Comparison of ENCODE assay signal across 24 cellular contexts in the genomic region with DNA sequence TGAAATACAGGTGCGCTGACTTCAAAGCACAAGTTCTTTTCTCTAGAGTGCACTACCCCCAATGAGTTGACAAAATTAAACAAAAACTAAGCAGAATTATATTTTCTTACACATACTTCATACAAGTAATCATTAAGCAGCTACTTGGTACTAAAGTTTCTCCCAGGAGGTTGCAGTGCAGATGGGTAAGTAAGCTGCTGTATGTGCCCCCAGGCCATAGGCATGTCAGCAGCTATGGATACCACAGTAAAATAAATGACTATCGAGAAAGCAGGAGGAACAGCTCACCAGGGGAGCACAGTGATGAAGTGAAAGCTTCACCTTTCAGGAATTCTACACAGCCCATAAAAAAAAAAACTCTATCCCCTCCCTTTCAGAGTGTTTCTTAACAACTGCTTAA.
"Had no signal": no experiment of that assay in that cellular context is flagged by ENCODE, and none has a peak within 500 bp of the region (broad histone marks: within the 10 kb centered on the region; RNA-seq: fewer than 3 reads in every experiment).

No MANE protein-coding gene starts in this region.

- ATAC-seq: foreskin keratinocyte; gastroesophageal sphincter; heart right ventricle; naive thymus-derived CD8-positive, alpha-beta T cell; sciatic nerve had no signal

- H3K4me3 Mint-ChIP-seq: immature natural killer cell; nephron progenitor cell; stimulated activated naive CD8-positive, alpha-beta T cell treated with anti-CD3 and anti-CD28 coated beads, Interleukin-15, amount 100 ng/mL, for 72 hours had no signal

- DNase-seq: dermis blood vessel endothelial cell; effector memory CD4-positive, alpha-beta T cell; heart right ventricle; hypothalamus; immature natural killer cell; mesenchymal stem cell; nephron progenitor cell; nucleus accumbens; stimulated activated CD4-positive, alpha-beta T cell treated with anti-CD3 and anti-CD28 coated beads, Interleukin-12 subunit alpha, Interleukin-12 subunit beta, amount 100 ng/mL, for 4 hours; stimulated activated CD4-positive, alpha-beta T cell treated with anti-CD3 and anti-CD28 coated beads, Interleukin-1b, Interleukin-23, amount 100 ng/mL, for 48 hours; stimulated activated CD4-positive, alpha-beta T cell treated with anti-CD3 and anti-CD28 coated beads, Interleukin-4, amount 100 ng/mL, for 1 hour; stimulated activated CD8-positive, alpha-beta memory T cell treated with anti-CD3 and anti-CD28 coated beads, Interleukin-4, amount 100 ng/mL, for 48 hours; stimulated activated naive CD8-positive, alpha-beta T cell treated with anti-CD3 and anti-CD28 coated beads, Interleukin-15, amount 100 ng/mL, for 72 hours; transverse colon had no signal

- H3K27me3 Mint-ChIP-seq: stimulated activated naive CD8-positive, alpha-beta T cell treated with anti-CD3 and anti-CD28 coated beads, Interleukin-15, amount 100 ng/mL, for 72 hours had no signal

- H3K4me1 Mint-ChIP-seq: immature natural killer cell; stimulated activated naive CD8-positive, alpha-beta T cell treated with anti-CD3 and anti-CD28 coated beads, Interleukin-15, amount 100 ng/mL, for 72 hours had no signal

- H3K4me2 ChIP-seq: smooth muscle cell had no signal

- H3K27ac ChIP-seq: coronary artery, esophagus muscularis mucosa, foreskin keratinocyte, gastroesophageal sphincter, heart right ventricle, prostate gland, right atrium auricular region, suprapubic skin, transverse colon had no signal

- H3K9me3 ChIP-seq: esophagus muscularis mucosa, prostate gland, suprapubic skin, transverse colon had no signal

- H3K4me1 ChIP-seq: esophagus muscularis mucosa, foreskin keratinocyte, gastroesophageal sphincter, heart right ventricle, prostate gland, right atrium auricular region, suprapubic skin, transverse colon had no signal

- H3K27me3 ChIP-seq: esophagus muscularis mucosa, foreskin keratinocyte, gastroesophageal sphincter, heart right ventricle, right atrium auricular region, suprapubic skin, transverse colon had no signal

- H3K27ac Mint-ChIP-seq: immature natural killer cell; naive thymus-derived CD8-positive, alpha-beta T cell; nephron progenitor cell; stimulated activated naive CD8-positive, alpha-beta T cell treated with anti-CD3 and anti-CD28 coated beads, Interleukin-15, amount 100 ng/mL, for 72 hours had no signal

- H3K9me3 Mint-ChIP-seq: stimulated activated naive CD8-positive, alpha-beta T cell treated with anti-CD3 and anti-CD28 coated beads, Interleukin-15, amount 100 ng/mL, for 72 hours had no signal

- H3K4me3 ChIP-seq: coronary artery, esophagus muscularis mucosa, gastroesophageal sphincter, heart right ventricle, prostate gland, right atrium auricular region, smooth muscle cell, suprapubic skin, transverse colon had no signal

- H3K36me3 Mint-ChIP-seq: immature natural killer cell; naive thymus-derived CD8-positive, alpha-beta T cell had no signal

- H3K36me3 ChIP-seq: esophagus muscularis mucosa, gastroesophageal sphincter, heart right ventricle, prostate gland, right atrium auricular region, suprapubic skin, transverse colon had no signal
